In genomic region chr4:163166041-163166579, GRCh38 we compare ENCODE assay signal across 8 cellular contexts. TPM values are rescaled to one million over a fixed set of nuclear protein-coding genes. Genes with fewer than 3 reads are reported as not detected.
DNase-seq lines count a peak whose midpoint lies in the region; ATAC-seq and TF ChIP-seq lines count a peak whose summit lies in the region.

No MANE protein-coding gene starts in this region.

- DNase-seq in D341Med (ENCODE audit: low spot score) (peak; percentile 82), HT-29 (ENCODE audit: low spot score) (peak; percentile 33), T1000 (lab: John Stamatoyannopoulos, UW) (peak; percentile 17), astrocyte of the spinal cord (ENCODE audit: low read depth, low spot score) (peak; percentile 52), NCI-H1436 treated with DMSO at 0.1 percent for 48 hours (lab: John Stamatoyannopoulos, UW) (no peak)

- H3K4me3 ChIP-seq in astrocyte of the spinal cord (ENCODE audit: low read depth, low read length) (peak overlapping the region; percentile 78), iPS-18c (ENCODE audit: insufficient read depth, low read depth, low read length) (peak overlapping the region; percentile 85), skin epidermis (peak overlapping the region; percentile 61 to 99 (median 90))

- peak; percentile 53 for ATAC-seq in GM21360 (IDR thresholded peaks at IDR 0.05; ENCODE audit: unreplicated experiment)

- no peaks in the 10 kb centered on the region for H3K9me3 ChIP-seq in iPS-18c (ENCODE audit: control insufficient read depth, insufficient read depth, low read length)

- in situ Hi-C loops in astrocyte of the spinal cord (cut with HindIII; ENCODE audit: low sequenced_read_pairs) = no loop called here

- H3K27ac ChIP-seq in skin epidermis = peak overlapping the region; percentile 48 to 97 (median 89)

- no peak for TF ChIP-seq CTCF in astrocyte of the spinal cord (IDR thresholded peaks at IDR 0.05; ENCODE audit: low read depth, low read length)

RNA-seq across cellular contexts. Expression of gene NAF1, which starts 0.6 kb away (rescaled TPM):
- total RNA-seq in HT-29 (2014; rRNA removed; shearing (Covaris generic)) = 11.0 and 12.2 TPM in 2 replicates
